ENCODE assay signal across 2 cellular contexts in the genomic region with DNA sequence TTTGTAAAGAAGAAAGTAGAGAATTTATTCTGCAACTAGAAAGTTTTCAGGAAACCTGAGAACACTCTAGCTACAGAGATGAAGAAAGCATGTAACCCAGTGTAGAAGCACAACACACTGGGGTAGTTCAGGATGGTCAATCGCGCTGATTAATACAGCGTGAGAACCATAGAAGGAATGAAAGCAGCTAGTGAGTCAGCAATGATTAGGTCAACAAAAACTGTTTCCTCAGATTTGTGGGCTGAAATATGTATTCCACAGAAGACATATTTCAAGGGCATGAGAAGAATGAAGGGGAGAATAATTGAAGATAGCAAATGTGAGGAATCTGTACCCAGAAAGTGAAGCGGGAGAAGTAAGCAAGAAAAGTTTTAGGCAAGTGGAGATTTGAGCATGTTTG.
TF ChIP-seq lines count a peak whose summit lies in the region.

No MANE protein-coding gene starts in this region.

TF ChIP-seq in GM23338, 12 proteins besides CTCF, POLR2A, EP300 and RAD21:
- TF ChIP-seq EZH2phosphoT487 (IDR thresholded peaks at IDR 0.05; ENCODE audit: unreplicated experiment) (no peak), ZNF331 (CRISPR knock-in tag; IDR thresholded peaks at IDR 0.05; ENCODE audit: low read depth) (no peak), STAT1 (IDR thresholded peaks at IDR 0.05; ENCODE audit: unreplicated experiment) (no peak), CREB1 (CRISPR knock-in tag; IDR thresholded peaks at IDR 0.05; ENCODE audit: low read depth) (no peak)
- TF ChIP-seq, protein P1, sequence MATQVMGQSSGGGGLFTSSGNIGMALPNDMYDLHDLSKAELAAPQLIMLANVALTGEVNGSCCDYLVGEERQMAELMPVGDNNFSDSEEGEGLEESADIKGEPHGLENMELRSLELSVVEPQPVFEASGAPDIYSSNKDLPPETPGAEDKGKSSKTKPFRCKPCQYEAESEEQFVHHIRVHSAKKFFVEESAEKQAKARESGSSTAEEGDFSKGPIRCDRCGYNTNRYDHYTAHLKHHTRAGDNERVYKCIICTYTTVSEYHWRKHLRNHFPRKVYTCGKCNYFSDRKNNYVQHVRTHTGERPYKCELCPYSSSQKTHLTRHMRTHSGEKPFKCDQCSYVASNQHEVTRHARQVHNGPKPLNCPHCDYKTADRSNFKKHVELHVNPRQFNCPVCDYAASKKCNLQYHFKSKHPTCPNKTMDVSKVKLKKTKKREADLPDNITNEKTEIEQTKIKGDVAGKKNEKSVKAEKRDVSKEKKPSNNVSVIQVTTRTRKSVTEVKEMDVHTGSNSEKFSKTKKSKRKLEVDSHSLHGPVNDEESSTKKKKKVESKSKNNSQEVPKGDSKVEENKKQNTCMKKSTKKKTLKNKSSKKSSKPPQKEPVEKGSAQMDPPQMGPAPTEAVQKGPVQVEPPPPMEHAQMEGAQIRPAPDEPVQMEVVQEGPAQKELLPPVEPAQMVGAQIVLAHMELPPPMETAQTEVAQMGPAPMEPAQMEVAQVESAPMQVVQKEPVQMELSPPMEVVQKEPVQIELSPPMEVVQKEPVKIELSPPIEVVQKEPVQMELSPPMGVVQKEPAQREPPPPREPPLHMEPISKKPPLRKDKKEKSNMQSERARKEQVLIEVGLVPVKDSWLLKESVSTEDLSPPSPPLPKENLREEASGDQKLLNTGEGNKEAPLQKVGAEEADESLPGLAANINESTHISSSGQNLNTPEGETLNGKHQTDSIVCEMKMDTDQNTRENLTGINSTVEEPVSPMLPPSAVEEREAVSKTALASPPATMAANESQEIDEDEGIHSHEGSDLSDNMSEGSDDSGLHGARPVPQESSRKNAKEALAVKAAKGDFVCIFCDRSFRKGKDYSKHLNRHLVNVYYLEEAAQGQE (IDR thresholded peaks at IDR 0.05; ENCODE audit: unreplicated experiment), result no peak
TF ChIP-seq in GM23338: peak in this region for 0.

TF ChIP-seq in SK-N-SH, 30 proteins besides CTCF, POLR2A, EP300 and RAD21 (continued from another document):
- TF ChIP-seq, protein P2, sequence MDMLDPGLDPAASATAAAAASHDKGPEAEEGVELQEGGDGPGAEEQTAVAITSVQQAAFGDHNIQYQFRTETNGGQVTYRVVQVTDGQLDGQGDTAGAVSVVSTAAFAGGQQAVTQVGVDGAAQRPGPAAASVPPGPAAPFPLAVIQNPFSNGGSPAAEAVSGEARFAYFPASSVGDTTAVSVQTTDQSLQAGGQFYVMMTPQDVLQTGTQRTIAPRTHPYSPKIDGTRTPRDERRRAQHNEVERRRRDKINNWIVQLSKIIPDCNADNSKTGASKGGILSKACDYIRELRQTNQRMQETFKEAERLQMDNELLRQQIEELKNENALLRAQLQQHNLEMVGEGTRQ (IDR thresholded peaks at IDR 0.05; ENCODE audit: borderline replicate concordance, low read depth, low read length), result no peak
- TF ChIP-seq, protein P1 (IDR thresholded peaks at IDR 0.05; ENCODE audit: low read depth, low read length), result no peak
- TF ChIP-seq, protein P3, sequence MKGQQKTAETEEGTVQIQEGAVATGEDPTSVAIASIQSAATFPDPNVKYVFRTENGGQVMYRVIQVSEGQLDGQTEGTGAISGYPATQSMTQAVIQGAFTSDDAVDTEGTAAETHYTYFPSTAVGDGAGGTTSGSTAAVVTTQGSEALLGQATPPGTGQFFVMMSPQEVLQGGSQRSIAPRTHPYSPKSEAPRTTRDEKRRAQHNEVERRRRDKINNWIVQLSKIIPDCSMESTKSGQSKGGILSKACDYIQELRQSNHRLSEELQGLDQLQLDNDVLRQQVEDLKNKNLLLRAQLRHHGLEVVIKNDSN (IDR thresholded peaks at IDR 0.05; ENCODE audit: borderline replicate concordance, low read depth), result no peak
- TF ChIP-seq FOXM1 (IDR thresholded peaks at IDR 0.05; ENCODE audit: low read depth) (no peak), ELF1 (IDR thresholded peaks at IDR 0.05) (no peak), TAF1 (IDR thresholded peaks at IDR 0.05; ENCODE audit: borderline replicate concordance, low read depth, low read length) (no peak), SIN3A (IDR thresholded peaks at IDR 0.05; ENCODE audit: borderline replicate concordance, low read depth, low read length) (peak; percentile 30; the same call in 1 of the 2 replicates), CHD2 (IDR thresholded peaks at IDR 0.05; ENCODE audit: low read length, partially characterized antibody) (no peak), EZH2phosphoT487 (IDR thresholded peaks at IDR 0.05; ENCODE audit: borderline replicate concordance, low read depth) (no peak), JUND (IDR thresholded peaks at IDR 0.05) (peak; percentile 88), GABPA (IDR thresholded peaks at IDR 0.05; ENCODE audit: low read depth) (no peak), POLR2AphosphoS5 (IDR thresholded peaks at IDR 0.05; ENCODE audit: low read depth, low read length) (peak; percentile 60; the same call in 1 of the 2 replicates), TEAD4 (IDR thresholded peaks at IDR 0.05; ENCODE audit: borderline replicate concordance, insufficient read depth) (peak; percentile 55; the same call in 1 of the 2 replicates), SMC3 (IDR thresholded peaks at IDR 0.05; ENCODE audit: low read depth, low read length) (no peak), GATA2 (CRISPR knock-in tag; IDR thresholded peaks at IDR 0.05) (no peak), YY1 (IDR thresholded peaks at IDR 0.05; ENCODE audit: low read depth) (no peak), RFX5 (IDR thresholded peaks at IDR 0.05; ENCODE audit: low read length) (no peak), RCOR1 (IDR thresholded peaks at IDR 0.05; ENCODE audit: low read length) (no peak), MXI1 (IDR thresholded peaks at IDR 0.05; ENCODE audit: low read depth, low read length) (no peak), NRF1 (IDR thresholded peaks at IDR 0.05; ENCODE audit: low read depth, low read length) (no peak), FOSL2 (IDR thresholded peaks at IDR 0.05; ENCODE audit: borderline replicate concordance, low read depth) (peak; percentile 94), MEF2A (IDR thresholded peaks at IDR 0.05; ENCODE audit: borderline replicate concordance, low read depth) (no peak), RXRA (IDR thresholded peaks at IDR 0.05; ENCODE audit: borderline replicate concordance, low read depth) (no peak; the same call in 1 of the 2 replicates), FOXJ3 (CRISPR knock-in tag; IDR thresholded peaks at IDR 0.05) (no peak)
- TF ChIP-seq, protein P4, sequence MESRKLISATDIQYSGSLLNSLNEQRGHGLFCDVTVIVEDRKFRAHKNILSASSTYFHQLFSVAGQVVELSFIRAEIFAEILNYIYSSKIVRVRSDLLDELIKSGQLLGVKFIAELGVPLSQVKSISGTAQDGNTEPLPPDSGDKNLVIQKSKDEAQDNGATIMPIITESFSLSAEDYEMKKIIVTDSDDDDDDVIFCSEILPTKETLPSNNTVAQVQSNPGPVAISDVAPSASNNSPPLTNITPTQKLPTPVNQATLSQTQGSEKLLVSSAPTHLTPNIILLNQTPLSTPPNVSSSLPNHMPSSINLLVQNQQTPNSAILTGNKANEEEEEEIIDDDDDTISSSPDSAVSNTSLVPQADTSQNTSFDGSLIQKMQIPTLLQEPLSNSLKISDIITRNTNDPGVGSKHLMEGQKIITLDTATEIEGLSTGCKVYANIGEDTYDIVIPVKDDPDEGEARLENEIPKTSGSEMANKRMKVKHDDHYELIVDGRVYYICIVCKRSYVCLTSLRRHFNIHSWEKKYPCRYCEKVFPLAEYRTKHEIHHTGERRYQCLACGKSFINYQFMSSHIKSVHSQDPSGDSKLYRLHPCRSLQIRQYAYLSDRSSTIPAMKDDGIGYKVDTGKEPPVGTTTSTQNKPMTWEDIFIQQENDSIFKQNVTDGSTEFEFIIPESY (IDR thresholded peaks at IDR 0.05; ENCODE audit: borderline replicate concordance, low read depth), result peak; percentile 26; the same call in 1 of the 2 replicates
- TF ChIP-seq, protein P5, sequence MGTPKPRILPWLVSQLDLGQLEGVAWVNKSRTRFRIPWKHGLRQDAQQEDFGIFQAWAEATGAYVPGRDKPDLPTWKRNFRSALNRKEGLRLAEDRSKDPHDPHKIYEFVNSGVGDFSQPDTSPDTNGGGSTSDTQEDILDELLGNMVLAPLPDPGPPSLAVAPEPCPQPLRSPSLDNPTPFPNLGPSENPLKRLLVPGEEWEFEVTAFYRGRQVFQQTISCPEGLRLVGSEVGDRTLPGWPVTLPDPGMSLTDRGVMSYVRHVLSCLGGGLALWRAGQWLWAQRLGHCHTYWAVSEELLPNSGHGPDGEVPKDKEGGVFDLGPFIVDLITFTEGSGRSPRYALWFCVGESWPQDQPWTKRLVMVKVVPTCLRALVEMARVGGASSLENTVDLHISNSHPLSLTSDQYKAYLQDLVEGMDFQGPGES (IDR thresholded peaks at IDR 0.05; ENCODE audit: low read depth, low read length), result no peak
- TF ChIP-seq, protein P6, sequence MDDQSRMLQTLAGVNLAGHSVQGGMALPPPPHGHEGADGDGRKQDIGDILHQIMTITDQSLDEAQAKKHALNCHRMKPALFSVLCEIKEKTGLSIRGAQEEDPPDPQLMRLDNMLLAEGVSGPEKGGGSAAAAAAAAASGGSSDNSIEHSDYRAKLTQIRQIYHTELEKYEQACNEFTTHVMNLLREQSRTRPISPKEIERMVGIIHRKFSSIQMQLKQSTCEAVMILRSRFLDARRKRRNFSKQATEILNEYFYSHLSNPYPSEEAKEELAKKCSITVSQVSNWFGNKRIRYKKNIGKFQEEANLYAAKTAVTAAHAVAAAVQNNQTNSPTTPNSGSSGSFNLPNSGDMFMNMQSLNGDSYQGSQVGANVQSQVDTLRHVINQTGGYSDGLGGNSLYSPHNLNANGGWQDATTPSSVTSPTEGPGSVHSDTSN (IDR thresholded peaks at IDR 0.05), result peak; percentile 89
- TF ChIP-seq, protein P7, sequence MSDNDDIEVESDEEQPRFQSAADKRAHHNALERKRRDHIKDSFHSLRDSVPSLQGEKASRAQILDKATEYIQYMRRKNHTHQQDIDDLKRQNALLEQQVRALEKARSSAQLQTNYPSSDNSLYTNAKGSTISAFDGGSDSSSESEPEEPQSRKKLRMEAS (IDR thresholded peaks at IDR 0.05; ENCODE audit: low read depth), result peak; percentile 58; the same call in 1 of the 2 replicates
